ENCODE assay signal across 8 cellular contexts in genomic region chr2:104872034-104872865, GRCh38. TPM values are rescaled to one million over a fixed set of nuclear protein-coding genes. Genes with fewer than 3 reads are reported as not detected.
A peak's percentile ranks its signal among the peaks of the same experiment; 100 is the strongest.
DNase-seq lines count a peak whose midpoint lies in the region; TF ChIP-seq lines count a peak whose summit lies in the region.

No MANE protein-coding gene starts in this region.

- CTCF ChIA-PET in OCI-LY7 (lab: Charles Lee; ENCODE audit: unreplicated experiment) = no interaction called here

- no TSS peak for BruUV-seq in OCI-LY7 (replicated peaks; lab: Mats Ljungman, UMichigan)

- POLR2A ChIA-PET in OCI-LY7 (lab: Charles Lee) = no interaction called here

- intact Hi-C loops in OCI-LY7 (cut with micrococcal nuclease; ENCODE audit: unreplicated experiment) = loop anchor here (2.0 to 10.0 kb wide), 5 partner anchors 19 to 835 kb away; no protein-coding TSS in a partner anchor

- TF ChIP-seq CTCF in GM10266 (IDR thresholded peaks at IDR 0.05; ENCODE audit: control insufficient read depth, insufficient read depth, low read depth, missing control alignments) = no peak
- no peak for TF ChIP-seq CTCF in OCI-LY7 (conservative IDR thresholded peaks at IDR 0.05; ENCODE audit: low read length)
- TF ChIP-seq CTCF in GM13976 (IDR thresholded peaks at IDR 0.05; ENCODE audit: borderline replicate concordance, control extremely low read depth, extremely low read depth, insufficient read depth, missing control alignments) = no peak

- H3K4me2 ChIP-seq in OCI-LY7 (ENCODE audit: low read length) = peak overlapping the region; percentile 85

- no peak overlapping the region for H3K9ac ChIP-seq in rectal smooth muscle tissue (ENCODE audit: low read length)

- H3K27ac ChIP-seq in OCI-LY7 (ENCODE audit: low read depth, low read length, poor library complexity, severe bottlenecking) = no peak overlapping the region
- H3K27ac ChIP-seq in rectal smooth muscle tissue (ENCODE audit: low read depth, low read length) = no peak overlapping the region

- peaks cover 11% of the 10 kb centered on the region for H3K4me1 ChIP-seq in OCI-LY7 (ENCODE audit: insufficient read depth, low read length, poor library complexity, severe bottlenecking)
- H3K4me1 ChIP-seq in rectal smooth muscle tissue (ENCODE audit: control insufficient read depth, insufficient read depth, low read length) = peaks cover 4% of the 10 kb centered on the region

- peaks cover 18% of the 10 kb centered on the region for H3K27me3 ChIP-seq in rectal smooth muscle tissue (ENCODE audit: control insufficient read depth, insufficient read depth, low read length)

- H3K9me2 ChIP-seq in OCI-LY7 (ENCODE audit: insufficient read depth, low read length) = no peaks in the 10 kb centered on the region

- H3K9me3 ChIP-seq in OCI-LY7 (ENCODE audit: low read length) = no peaks in the 10 kb centered on the region

- no peaks in the 10 kb centered on the region for H4K20me1 ChIP-seq in OCI-LY7 (ENCODE audit: insufficient read depth, low read length)

- DNase-seq in GM10266 (ENCODE audit: extremely low spot score) (peak; percentile 30), OCI-LY7 (ENCODE audit: low spot score) (no peak), NCI-H1436 treated with DMSO at 0.1 percent for 48 hours (lab: John Stamatoyannopoulos, UW) (no peak), GM13976 (ENCODE audit: low spot score) (no peak), NCI-H2081 (lab: John Stamatoyannopoulos, UW) (no peak), NCI-H226 (no peak)

- no peaks in the 10 kb centered on the region for H3K79me2 ChIP-seq in OCI-LY7 (ENCODE audit: insufficient read depth, low read depth, low read length)

- H2AFZ ChIP-seq in OCI-LY7 (ENCODE audit: low read length) = 0 out of 2 replicates have a peak overlapping the region, but pooled peaks have one; percentile 61

- in situ Hi-C loops in GM13976 (cut with MboI; ENCODE audit: low sequenced_read_pairs, unreplicated experiment) = loop anchor here (25.0 kb wide), 1 partner anchor 1710 kb away; no protein-coding TSS in a partner anchor

- H3K4me3 ChIP-seq in OCI-LY7 (ENCODE audit: low read depth, low read length, poor library complexity, severe bottlenecking) = peak overlapping the region; percentile 68
- H3K4me3 ChIP-seq in iPS-11a (ENCODE audit: low read depth, low read length) = peak overlapping the region; percentile 57
- peak overlapping the region; percentile 61 for H3K4me3 ChIP-seq in rectal smooth muscle tissue (ENCODE audit: low read length)

- H3K36me3 ChIP-seq in OCI-LY7 (ENCODE audit: insufficient read depth, low read length) (no peaks in the 10 kb centered on the region), rectal smooth muscle tissue (ENCODE audit: control insufficient read depth, insufficient read depth, low read length) (no peaks in the 10 kb centered on the region)

RNA-seq across cellular contexts. Expression of gene POU3F3, which starts 18.3 kb away (rescaled TPM):
- total RNA-seq in OCI-LY7 (2014; rRNA removed; shearing (Covaris generic)) = 2.2 and 2.7 TPM in 2 replicates
- total RNA-seq in OCI-LY7 (2022) = 3.1 and 3.3 TPM in 2 replicates
